Comparison of ENCODE assay signal across 8 cellular contexts in the genomic region with DNA sequence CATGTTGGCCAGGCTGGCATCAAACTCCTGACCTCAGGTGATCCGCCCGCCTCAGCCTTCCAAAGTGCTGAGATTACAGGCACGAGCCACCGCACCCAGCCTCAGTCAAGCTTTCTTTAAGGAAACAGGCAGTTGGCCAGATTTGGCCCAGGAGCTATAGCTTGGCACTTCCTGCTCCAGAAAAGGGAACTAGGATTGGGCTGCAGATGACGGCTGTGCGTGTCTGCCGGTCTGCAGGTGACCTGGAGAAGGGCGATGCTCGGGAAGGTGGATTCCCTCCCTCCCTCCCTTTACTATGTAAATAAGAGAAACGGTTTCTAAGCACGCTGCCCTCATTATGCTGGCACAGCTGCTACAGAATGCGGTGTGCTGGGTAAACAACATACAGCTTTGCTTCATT.
DNase-seq lines count a peak whose midpoint lies in the region; ATAC-seq and TF ChIP-seq lines count a peak whose summit lies in the region.

No MANE protein-coding gene starts in this region.

- ATAC-seq in HG03097 (IDR thresholded peaks at IDR 0.05; ENCODE audit: low FRiP score, unreplicated experiment) (no peak), GM19351 (IDR thresholded peaks at IDR 0.05; ENCODE audit: unreplicated experiment) (no peak)

- H3K9me3 ChIP-seq in OCI-LY1 (ENCODE audit: low read length) = no peaks in the 10 kb centered on the region
- H3K9me3 ChIP-seq in BE2C = no peaks in the 10 kb centered on the region

- no peaks in the 10 kb centered on the region for H3K9me2 ChIP-seq in OCI-LY1 (ENCODE audit: low read depth, low read length)

- TF ChIP-seq CTCF in LNCaP clone FGC (IDR thresholded peaks at IDR 0.05; ENCODE audit: control insufficient read depth, extremely low read depth, insufficient read depth) (no peak), OCI-LY1 (IDR thresholded peaks at IDR 0.05; ENCODE audit: low read length) (no peak), BE2C (IDR thresholded peaks at IDR 0.05; ENCODE audit: low read depth, low read length) (no peak)

- H3F3A ChIP-seq in OCI-LY1 (ENCODE audit: insufficient read depth, low read length) = no peaks in the 10 kb centered on the region; the same call in 1 of the 2 replicates

- H3K4me1 ChIP-seq in OCI-LY1 (ENCODE audit: insufficient read depth, low read length, severe bottlenecking) (peaks cover 77% of the 10 kb centered on the region), BE2C (peaks cover 5% of the 10 kb centered on the region; the same call in 1 of the 2 replicates)

- H3K27me3 ChIP-seq in OCI-LY1 (ENCODE audit: insufficient read depth, low read length) (no peaks in the 10 kb centered on the region), BE2C (no peaks in the 10 kb centered on the region)

- H3K9ac ChIP-seq in OCI-LY1 (ENCODE audit: low read length) = peak overlapping the region; percentile 62; the same call in 1 of the 2 replicates

- no peak overlapping the region for H2AFZ ChIP-seq in OCI-LY1 (ENCODE audit: low read length)

- DNase-seq in CD1c-positive myeloid dendritic cell (ENCODE audit: extremely low spot score) (peak; percentile 65), LNCaP clone FGC (ENCODE audit: low read depth) (peak; percentile 97), epithelial cell of prostate (ENCODE audit: low read depth, low spot score) (peak; percentile 29), BE2C (no peak), COLO829 (ENCODE audit: low spot score) (no peak)

- H3K4me3 ChIP-seq in LNCaP clone FGC (ENCODE audit: low read depth, low read length) = no peak overlapping the region
- peak overlapping the region; percentile 32 for H3K4me3 ChIP-seq in OCI-LY1 (ENCODE audit: low read depth, low read length, poor library complexity, severe bottlenecking)
- no peak overlapping the region for H3K4me3 ChIP-seq in BE2C (ENCODE audit: low read depth, low read length)

- 0 out of 2 replicates have a peak, but pooled peaks cover 6% of the 10 kb centered on the region for H3K79me2 ChIP-seq in OCI-LY1 (ENCODE audit: insufficient read depth, low read length)

- no peaks in the 10 kb centered on the region for H4K20me1 ChIP-seq in OCI-LY1 (ENCODE audit: insufficient read depth, low read length)

- H3K27ac ChIP-seq in OCI-LY1 (ENCODE audit: low read depth, low read length, poor library complexity, severe bottlenecking) = peak overlapping the region; percentile 97
- peak overlapping the region; percentile 36 for H3K27ac ChIP-seq in epithelial cell of prostate

- H3K36me3 ChIP-seq in OCI-LY1 (ENCODE audit: insufficient read depth, low read length) = peaks cover 71% of the 10 kb centered on the region
- H3K36me3 ChIP-seq in BE2C = peaks cover 5% of the 10 kb centered on the region; the same call in 1 of the 2 replicates

- H3K4me2 ChIP-seq in OCI-LY1 (ENCODE audit: low read length) = peak overlapping the region; percentile 46

Comparison
In these comparisons a context has a peak if more than half of its experiments do, and no peak if none do; other contexts are left out.
1. DNase-seq: peak in CD1c-positive myeloid dendritic cell (single experiment), LNCaP clone FGC (single experiment) and epithelial cell of prostate (single experiment); none in BE2C (single experiment) and COLO829 (single experiment).